ENCODE assay signal across 1 cellular context in the genomic region with DNA sequence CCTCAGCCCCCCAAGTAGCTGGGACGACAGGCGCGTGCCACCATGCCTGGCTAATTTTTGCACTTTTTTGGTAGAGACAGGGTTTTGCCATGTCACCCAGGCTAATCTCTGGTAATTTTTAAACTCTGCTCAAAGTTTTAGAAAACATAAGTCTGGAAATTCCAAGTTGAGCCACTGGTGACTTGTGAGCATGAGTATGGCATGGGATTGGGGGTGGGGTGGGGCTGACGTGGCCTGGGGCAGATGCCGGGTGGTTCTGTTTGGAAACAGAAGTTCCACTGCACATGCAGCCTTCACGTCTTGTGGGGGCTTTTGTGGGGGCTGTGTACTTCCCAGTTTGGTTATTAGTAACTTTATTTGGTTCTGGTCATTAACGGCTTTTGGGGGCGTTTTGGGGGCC.
TF ChIP-seq lines count a peak whose summit lies in the region.

No MANE protein-coding gene starts in this region.

TF ChIP-seq in GM23338, 12 proteins besides CTCF, POLR2A, EP300 and RAD21 (continued from another document):
- TF ChIP-seq, protein P1, sequence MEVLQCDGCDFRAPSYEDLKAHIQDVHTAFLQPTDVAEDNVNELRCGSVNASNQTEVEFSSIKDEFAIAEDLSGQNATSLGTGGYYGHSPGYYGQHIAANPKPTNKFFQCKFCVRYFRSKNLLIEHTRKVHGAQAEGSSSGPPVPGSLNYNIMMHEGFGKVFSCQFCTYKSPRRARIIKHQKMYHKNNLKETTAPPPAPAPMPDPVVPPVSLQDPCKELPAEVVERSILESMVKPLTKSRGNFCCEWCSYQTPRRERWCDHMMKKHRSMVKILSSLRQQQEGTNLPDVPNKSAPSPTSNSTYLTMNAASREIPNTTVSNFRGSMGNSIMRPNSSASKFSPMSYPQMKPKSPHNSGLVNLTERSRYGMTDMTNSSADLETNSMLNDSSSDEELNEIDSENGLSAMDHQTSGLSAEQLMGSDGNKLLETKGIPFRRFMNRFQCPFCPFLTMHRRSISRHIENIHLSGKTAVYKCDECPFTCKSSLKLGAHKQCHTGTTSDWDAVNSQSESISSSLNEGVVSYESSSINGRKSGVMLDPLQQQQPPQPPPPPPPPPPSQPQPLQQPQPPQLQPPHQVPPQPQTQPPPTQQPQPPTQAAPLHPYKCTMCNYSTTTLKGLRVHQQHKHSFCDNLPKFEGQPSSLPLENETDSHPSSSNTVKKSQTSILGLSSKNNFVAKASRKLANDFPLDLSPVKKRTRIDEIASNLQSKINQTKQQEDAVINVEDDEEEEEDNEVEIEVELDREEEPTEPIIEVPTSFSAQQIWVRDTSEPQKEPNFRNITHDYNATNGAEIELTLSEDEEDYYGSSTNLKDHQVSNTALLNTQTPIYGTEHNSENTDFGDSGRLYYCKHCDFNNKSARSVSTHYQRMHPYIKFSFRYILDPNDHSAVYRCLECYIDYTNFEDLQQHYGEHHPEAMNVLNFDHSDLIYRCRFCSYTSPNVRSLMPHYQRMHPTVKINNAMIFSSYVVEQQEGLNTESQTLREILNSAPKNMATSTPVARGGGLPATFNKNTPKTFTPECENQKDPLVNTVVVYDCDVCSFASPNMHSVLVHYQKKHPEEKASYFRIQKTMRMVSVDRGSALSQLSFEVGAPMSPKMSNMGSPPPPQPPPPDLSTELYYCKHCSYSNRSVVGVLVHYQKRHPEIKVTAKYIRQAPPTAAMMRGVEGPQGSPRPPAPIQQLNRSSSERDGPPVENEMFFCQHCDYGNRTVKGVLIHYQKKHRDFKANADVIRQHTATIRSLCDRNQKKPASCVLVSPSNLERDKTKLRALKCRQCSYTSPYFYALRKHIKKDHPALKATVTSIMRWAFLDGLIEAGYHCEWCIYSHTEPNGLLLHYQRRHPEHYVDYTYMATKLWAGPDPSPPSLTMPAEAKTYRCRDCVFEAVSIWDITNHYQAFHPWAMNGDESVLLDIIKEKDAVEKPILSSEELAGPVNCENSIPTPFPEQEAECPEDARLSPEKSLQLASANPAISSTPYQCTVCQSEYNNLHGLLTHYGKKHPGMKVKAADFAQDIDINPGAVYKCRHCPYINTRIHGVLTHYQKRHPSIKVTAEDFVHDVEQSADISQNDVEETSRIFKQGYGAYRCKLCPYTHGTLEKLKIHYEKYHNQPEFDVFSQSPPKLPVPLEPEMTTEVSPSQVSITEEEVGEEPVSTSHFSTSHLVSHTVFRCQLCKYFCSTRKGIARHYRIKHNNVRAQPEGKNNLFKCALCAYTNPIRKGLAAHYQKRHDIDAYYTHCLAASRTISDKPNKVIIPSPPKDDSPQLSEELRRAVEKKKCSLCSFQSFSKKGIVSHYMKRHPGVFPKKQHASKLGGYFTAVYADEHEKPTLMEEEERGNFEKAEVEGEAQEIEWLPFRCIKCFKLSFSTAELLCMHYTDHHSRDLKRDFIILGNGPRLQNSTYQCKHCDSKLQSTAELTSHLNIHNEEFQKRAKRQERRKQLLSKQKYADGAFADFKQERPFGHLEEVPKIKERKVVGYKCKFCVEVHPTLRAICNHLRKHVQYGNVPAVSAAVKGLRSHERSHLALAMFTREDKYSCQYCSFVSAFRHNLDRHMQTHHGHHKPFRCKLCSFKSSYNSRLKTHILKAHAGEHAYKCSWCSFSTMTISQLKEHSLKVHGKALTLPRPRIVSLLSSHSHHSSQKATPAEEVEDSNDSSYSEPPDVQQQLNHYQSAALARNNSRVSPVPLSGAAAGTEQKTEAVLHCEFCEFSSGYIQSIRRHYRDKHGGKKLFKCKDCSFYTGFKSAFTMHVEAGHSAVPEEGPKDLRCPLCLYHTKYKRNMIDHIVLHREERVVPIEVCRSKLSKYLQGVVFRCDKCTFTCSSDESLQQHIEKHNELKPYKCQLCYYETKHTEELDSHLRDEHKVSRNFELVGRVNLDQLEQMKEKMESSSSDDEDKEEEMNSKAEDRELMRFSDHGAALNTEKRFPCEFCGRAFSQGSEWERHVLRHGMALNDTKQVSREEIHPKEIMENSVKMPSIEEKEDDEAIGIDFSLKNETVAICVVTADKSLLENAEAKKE (CRISPR knock-in tag; IDR thresholded peaks at IDR 0.05), result no peak
- TF ChIP-seq, protein P2, sequence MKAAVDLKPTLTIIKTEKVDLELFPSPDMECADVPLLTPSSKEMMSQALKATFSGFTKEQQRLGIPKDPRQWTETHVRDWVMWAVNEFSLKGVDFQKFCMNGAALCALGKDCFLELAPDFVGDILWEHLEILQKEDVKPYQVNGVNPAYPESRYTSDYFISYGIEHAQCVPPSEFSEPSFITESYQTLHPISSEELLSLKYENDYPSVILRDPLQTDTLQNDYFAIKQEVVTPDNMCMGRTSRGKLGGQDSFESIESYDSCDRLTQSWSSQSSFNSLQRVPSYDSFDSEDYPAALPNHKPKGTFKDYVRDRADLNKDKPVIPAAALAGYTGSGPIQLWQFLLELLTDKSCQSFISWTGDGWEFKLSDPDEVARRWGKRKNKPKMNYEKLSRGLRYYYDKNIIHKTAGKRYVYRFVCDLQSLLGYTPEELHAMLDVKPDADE (IDR thresholded peaks at IDR 0.05), result no peak
- TF ChIP-seq ZNF114 (CRISPR knock-in tag; IDR thresholded peaks at IDR 0.05), result no peak
- no peak for TF ChIP-seq NANOG (IDR thresholded peaks at IDR 0.05; ENCODE audit: borderline replicate concordance)
- no peak for TF ChIP-seq CREB1 (CRISPR knock-in tag; IDR thresholded peaks at IDR 0.05; ENCODE audit: low read depth)
